8 cellular contexts compared by ENCODE assay signal in the genomic region with DNA sequence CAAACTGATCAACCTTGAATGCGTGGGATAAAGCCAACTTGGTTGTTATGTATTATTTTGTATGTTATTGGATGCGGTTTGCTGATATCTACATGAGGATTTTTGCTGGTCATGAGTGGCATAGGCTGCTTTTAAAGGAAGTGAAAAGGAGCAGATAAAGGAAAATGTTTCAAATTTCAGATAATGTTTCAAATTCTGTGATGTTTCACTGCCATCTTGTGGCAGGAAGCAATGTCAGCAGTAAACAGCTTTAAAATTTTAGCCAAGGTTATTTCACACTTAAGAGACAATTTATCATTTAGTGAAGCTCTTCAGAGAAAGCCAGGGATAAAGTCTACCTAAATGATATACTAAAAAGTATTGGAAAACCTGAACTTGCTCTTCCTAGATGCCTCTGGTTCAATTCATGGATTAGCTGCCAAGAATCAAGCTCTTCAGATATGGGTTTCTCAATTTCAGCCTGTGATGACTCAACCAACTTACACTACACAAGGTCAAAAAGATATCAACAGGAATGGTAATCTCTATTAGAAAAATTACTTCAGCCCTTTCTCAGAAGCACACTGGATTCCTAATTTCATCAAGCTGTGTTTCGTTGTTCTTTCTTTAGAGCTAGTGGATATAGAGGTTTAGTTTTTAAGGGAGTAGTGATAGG.
DNase-seq lines count a peak whose midpoint lies in the region; ATAC-seq and TF ChIP-seq lines count a peak whose summit lies in the region.

No MANE protein-coding gene starts in this region.

- no peaks in the 10 kb centered on the region for H3K4me1 ChIP-seq in GM23338 (ENCODE audit: insufficient read depth)
- H3K4me1 ChIP-seq in spleen, result no peaks in the 10 kb centered on the region

- H3K27me3 Mint-ChIP-seq in GM23338 (ENCODE audit: insufficient read depth, low read depth, poor library complexity), result no peaks in the 10 kb centered on the region

- TF ChIP-seq POLR2A in spleen (IDR thresholded peaks at IDR 0.05), result no peak

- H3K9me3 Mint-ChIP-seq in GM23338, result no peaks in the 10 kb centered on the region

- peaks cover 74% of the 10 kb centered on the region for H3K36me3 ChIP-seq in GM23338 (ENCODE audit: insufficient read depth)
- H3K36me3 ChIP-seq in SU-DHL-6 (ENCODE audit: low read length), result peaks cover 52% of the 10 kb centered on the region
- peaks cover 0 to 95% (median 33%) of the 10 kb centered on the region in 6 donors for H3K36me3 ChIP-seq in spleen

- peak overlapping the region; percentile 60; the same call in 1 of the 2 replicates for H3K27ac Mint-ChIP-seq in GM23338

- POLR2A ChIA-PET in AG04450 (lab: Yijun Ruan, JAX), result interaction anchor here (0.8 kb wide), 1 partner anchor 15 kb away, joined by 3 read pairs; no protein-coding TSS in a partner anchor

- H3K27ac ChIP-seq in AG04450 (ENCODE audit: low read depth, low read length), result no peak overlapping the region
- H3K27ac ChIP-seq in GM23338 (ENCODE audit: low read depth), result no peak overlapping the region
- H3K27ac ChIP-seq in SU-DHL-6 (ENCODE audit: low read depth, low read length), result no peak overlapping the region
- no peak overlapping the region for H3K27ac ChIP-seq in spleen

- H3K4me1 Mint-ChIP-seq in GM23338, result no peaks in the 10 kb centered on the region

- H3K4me2 ChIP-seq in GM23338, result no peak overlapping the region
- H3K4me2 ChIP-seq in SU-DHL-6 (ENCODE audit: low read depth, low read length, poor library complexity, severe bottlenecking), result no peak overlapping the region

- H3K9me3 ChIP-seq in AG04450 (ENCODE audit: control insufficient read depth, insufficient read depth, low read length) (no peaks in the 10 kb centered on the region), SU-DHL-6 (ENCODE audit: insufficient read depth, low read length) (no peaks in the 10 kb centered on the region), spleen (no peaks in the 10 kb centered on the region)

- WGBS in spleen, 5 donors, result 67 to 82% (median 70%) methylated on average over 3 of the region's 3 CpGs

- H3K9ac ChIP-seq in SU-DHL-6 (ENCODE audit: low read length), result no peak overlapping the region

- H3K4me3 ChIP-seq in AG04450 (ENCODE audit: low read depth, low read length), result no peak overlapping the region
- no peak overlapping the region for H3K4me3 ChIP-seq in GM23338
- no peak overlapping the region for H3K4me3 ChIP-seq in SU-DHL-6 (ENCODE audit: insufficient read depth, low read length, poor library complexity, severe bottlenecking)
- H3K4me3 ChIP-seq in spleen, result no peak overlapping the region

- DNase-seq in AG04450 (ENCODE audit: low read depth, low spot score) (no peak), GM23338 (ENCODE audit: low spot score) (peak; percentile 33), germinal center (ENCODE audit: low spot score) (peak; percentile 35), spleen (no peak)

- H4K20me1 ChIP-seq in GM23338 (replicated peaks; ENCODE audit: insufficient read depth) (peaks cover 2% of the 10 kb centered on the region; the same call in 1 of the 2 replicates), SU-DHL-6 (ENCODE audit: low read depth, low read length) (no peaks in the 10 kb centered on the region)

- CTCF ChIA-PET in AG04450 (lab: Charles Lee), result interaction anchor here (0.5 to 5.1 kb wide), 53 partner anchors 9 to 694 kb away, joined by 3 to 77 read pairs (median 4); a partner anchor contains a TSS

- H3K79me2 ChIP-seq in GM23338 (replicated peaks; ENCODE audit: insufficient read depth) (no peaks in the 10 kb centered on the region), SU-DHL-6 (ENCODE audit: insufficient read depth, low read length) (no peaks in the 10 kb centered on the region)

- intact Hi-C loops in spleen (cut with DNase I; ENCODE audit: low total_unique reads), result loop anchor here (5.0 kb wide), 1 partner anchor 613 kb away; no protein-coding TSS in a partner anchor

- no peak overlapping the region for H3K4me3 Mint-ChIP-seq in GM23338

- H2AFZ ChIP-seq in GM23338 (no peak overlapping the region), SU-DHL-6 (ENCODE audit: low read depth, low read length, severe bottlenecking) (no peak overlapping the region)

- H3K27me3 ChIP-seq in AG04450 (ENCODE audit: control insufficient read depth, insufficient read depth, low read length), result no peaks in the 10 kb centered on the region
- H3K27me3 ChIP-seq in GM23338 (ENCODE audit: insufficient read depth), result no peaks in the 10 kb centered on the region
- H3K27me3 ChIP-seq in SU-DHL-6 (ENCODE audit: low read length), result no peaks in the 10 kb centered on the region
- no peaks in the 10 kb centered on the region for H3K27me3 ChIP-seq in spleen (replicated peaks in 1 of 7)

- no peak for ATAC-seq in GM23338
- ATAC-seq in GM21367 (IDR thresholded peaks at IDR 0.05; ENCODE audit: unreplicated experiment), result no peak
- ATAC-seq in HG03565 (IDR thresholded peaks at IDR 0.05; ENCODE audit: unreplicated experiment), result no peak
- ATAC-seq in GM18873 (IDR thresholded peaks at IDR 0.05; ENCODE audit: low FRiP score, unreplicated experiment), result no peak

- no peaks in the 10 kb centered on the region for H3K9me2 ChIP-seq in GM23338 (ENCODE audit: insufficient read depth)
- H3K9me2 ChIP-seq in SU-DHL-6 (replicated peaks; ENCODE audit: insufficient read depth, low read length), result no peaks in the 10 kb centered on the region

- H3K36me3 Mint-ChIP-seq in GM23338 (ENCODE audit: low read depth), result peaks cover 62% of the 10 kb centered on the region

- TF ChIP-seq CTCF in AG04450 (IDR thresholded peaks at IDR 0.05; ENCODE audit: low read depth, low read length), result peak; percentile 80
- TF ChIP-seq CTCF in GM23338 (conservative IDR thresholded peaks at IDR 0.05; ENCODE audit: low read depth in 2 of 2), result peak; percentile 59 to 81
- peak; percentile 63 for TF ChIP-seq CTCF in SU-DHL-6 (IDR thresholded peaks at IDR 0.05; ENCODE audit: insufficient read depth, low read length, poor library complexity, severe bottlenecking)
- TF ChIP-seq CTCF in spleen (IDR thresholded peaks at IDR 0.05 in 8 of 11, conservative IDR thresholded peaks at IDR 0.05 in 3 of 11), result peak; percentile 18 to 71 (median 56)

- no peaks in the 10 kb centered on the region for H3F3A ChIP-seq in GM23338 (replicated peaks; ENCODE audit: low read depth)
- H3F3A ChIP-seq in SU-DHL-6 (ENCODE audit: insufficient read depth), result peaks cover 10% of the 10 kb centered on the region

TF ChIP-seq in GM23338, 12 proteins besides CTCF, POLR2A, EP300 and RAD21 (continues in another document):
- TF ChIP-seq NANOG (IDR thresholded peaks at IDR 0.05; ENCODE audit: borderline replicate concordance), result no peak
- TF ChIP-seq STAT1 (IDR thresholded peaks at IDR 0.05; ENCODE audit: unreplicated experiment), result no peak
- TF ChIP-seq, protein P1, sequence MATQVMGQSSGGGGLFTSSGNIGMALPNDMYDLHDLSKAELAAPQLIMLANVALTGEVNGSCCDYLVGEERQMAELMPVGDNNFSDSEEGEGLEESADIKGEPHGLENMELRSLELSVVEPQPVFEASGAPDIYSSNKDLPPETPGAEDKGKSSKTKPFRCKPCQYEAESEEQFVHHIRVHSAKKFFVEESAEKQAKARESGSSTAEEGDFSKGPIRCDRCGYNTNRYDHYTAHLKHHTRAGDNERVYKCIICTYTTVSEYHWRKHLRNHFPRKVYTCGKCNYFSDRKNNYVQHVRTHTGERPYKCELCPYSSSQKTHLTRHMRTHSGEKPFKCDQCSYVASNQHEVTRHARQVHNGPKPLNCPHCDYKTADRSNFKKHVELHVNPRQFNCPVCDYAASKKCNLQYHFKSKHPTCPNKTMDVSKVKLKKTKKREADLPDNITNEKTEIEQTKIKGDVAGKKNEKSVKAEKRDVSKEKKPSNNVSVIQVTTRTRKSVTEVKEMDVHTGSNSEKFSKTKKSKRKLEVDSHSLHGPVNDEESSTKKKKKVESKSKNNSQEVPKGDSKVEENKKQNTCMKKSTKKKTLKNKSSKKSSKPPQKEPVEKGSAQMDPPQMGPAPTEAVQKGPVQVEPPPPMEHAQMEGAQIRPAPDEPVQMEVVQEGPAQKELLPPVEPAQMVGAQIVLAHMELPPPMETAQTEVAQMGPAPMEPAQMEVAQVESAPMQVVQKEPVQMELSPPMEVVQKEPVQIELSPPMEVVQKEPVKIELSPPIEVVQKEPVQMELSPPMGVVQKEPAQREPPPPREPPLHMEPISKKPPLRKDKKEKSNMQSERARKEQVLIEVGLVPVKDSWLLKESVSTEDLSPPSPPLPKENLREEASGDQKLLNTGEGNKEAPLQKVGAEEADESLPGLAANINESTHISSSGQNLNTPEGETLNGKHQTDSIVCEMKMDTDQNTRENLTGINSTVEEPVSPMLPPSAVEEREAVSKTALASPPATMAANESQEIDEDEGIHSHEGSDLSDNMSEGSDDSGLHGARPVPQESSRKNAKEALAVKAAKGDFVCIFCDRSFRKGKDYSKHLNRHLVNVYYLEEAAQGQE (IDR thresholded peaks at IDR 0.05; ENCODE audit: unreplicated experiment), result no peak

Comparison
In these comparisons a context has a peak if more than half of its experiments do, and no peak if none do; other contexts are left out.
1. DNase-seq: peak in GM23338 (single experiment) and germinal center (single experiment); none in AG04450 (single experiment) and spleen (single experiment).
2. Peak in every context shown above with its lines, with median percentiles within 50 percentile points of each other: CTCF ChIP-seq.